ENCODE assay signal across 1 cellular context in genomic region chr9:121261107-121261460, GRCh38.
TF ChIP-seq lines count a peak whose summit lies in the region.

No MANE protein-coding gene starts in this region.

TF ChIP-seq in endothelial cell of umbilical vein, 7 proteins besides CTCF, POLR2A, EP300 and RAD21 (continued from another document):
- TF ChIP-seq, protein P1, sequence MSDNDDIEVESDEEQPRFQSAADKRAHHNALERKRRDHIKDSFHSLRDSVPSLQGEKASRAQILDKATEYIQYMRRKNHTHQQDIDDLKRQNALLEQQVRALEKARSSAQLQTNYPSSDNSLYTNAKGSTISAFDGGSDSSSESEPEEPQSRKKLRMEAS (IDR thresholded peaks at IDR 0.05; ENCODE audit: insufficient read depth, insufficient read length), result no peak
- no peak for TF ChIP-seq FOS (IDR thresholded peaks at IDR 0.05; ENCODE audit: borderline replicate concordance, insufficient read depth, low read length)
- TF ChIP-seq POLR2AphosphoS5 (IDR thresholded peaks at IDR 0.05; ENCODE audit: insufficient read depth, low read depth, low read length), result no peak
- no peak for TF ChIP-seq EZH2 (IDR thresholded peaks at IDR 0.05; ENCODE audit: borderline replicate concordance, low read depth, low read length, severe bottlenecking)
